7 cellular contexts compared by ENCODE assay signal in the genomic region with DNA sequence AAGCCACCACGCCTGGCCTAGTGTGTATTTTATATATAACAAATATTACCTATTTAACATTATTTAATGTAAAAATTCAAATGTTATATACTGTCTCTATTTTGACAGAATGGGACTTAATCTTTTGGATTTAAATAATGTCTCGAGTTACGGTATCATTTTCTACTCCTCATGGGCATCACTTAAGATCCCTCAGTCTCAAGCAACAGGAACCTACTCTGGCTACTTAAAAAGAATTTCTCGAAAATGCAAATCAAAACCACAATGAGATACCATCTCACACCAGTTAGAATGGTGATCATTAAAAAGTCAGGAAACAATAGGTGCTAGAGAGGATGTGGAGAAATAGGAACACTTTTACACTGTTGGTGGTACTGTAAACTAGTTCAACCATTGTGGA. TPM values are rescaled to one million over a fixed set of nuclear protein-coding genes. Genes with fewer than 3 reads are reported as not detected.
"Had no signal": no experiment of that assay in that cellular context is flagged by ENCODE, and none has a peak within 500 bp of the region (broad histone marks: within the 10 kb centered on the region; RNA-seq: fewer than 3 reads in every experiment).

No MANE protein-coding gene starts in this region.

RNA-seq across cellular contexts. Expression of gene KPNA7, which starts 44.2 kb away (rescaled TPM):
- total RNA-seq: GM23248, GM23338, H1, H4, H7, H9, HFFc6 had no signal
- polyA plus RNA-seq: GM23248, GM23338, H1 had no signal
